Comparison of ENCODE assay signal across 22 cellular contexts in genomic region chr5:150333400-150333799, GRCh38. TPM values are rescaled to one million over a fixed set of nuclear protein-coding genes. Genes with fewer than 3 reads are reported as not detected.
DNase-seq lines count a peak whose midpoint lies in the region; FAIRE-seq and TF ChIP-seq lines count a peak whose summit lies in the region.
"Had no signal": no experiment of that assay in that cellular context is flagged by ENCODE, and none has a peak within 500 bp of the region (broad histone marks: within the 10 kb centered on the region; RNA-seq: fewer than 3 reads in every experiment).

No MANE protein-coding gene starts in this region.

- no peak for FAIRE-seq in RCC 7860 (lab: Jason Lieb, UNC)
- FAIRE-seq: A204.1, D721Med, G401.6, GM12891, H1, HepG2, HTR-8/SVneo had no signal

- intact Hi-C loops in head of caudate nucleus (cut with DNase I): no loop called here

- H3K27ac ChIP-seq in cingulate gyrus (ENCODE audit: low read depth, low read length) (peak overlapping the region; percentile 95), temporal lobe (ENCODE audit: low read depth, low read length) (peak overlapping the region; percentile 96)
- H3K27ac ChIP-seq: C4-2B had no signal

- DNase-seq in head of caudate nucleus (peak in 28 of 42 donors; percentile 24 to 81 (median 50)), pons (ENCODE audit: low spot score) (peak; percentile 90), RCC 7860 (ENCODE audit: low spot score) (no peak), HEK293T (ENCODE audit: extremely low spot score) (no peak), GOT3 (lab: John Stamatoyannopoulos, UW) (no peak)
- DNase-seq: BE2C; CD8-positive, alpha-beta T cell; COR-L47; DMS153; DMS79 treated with DMSO at 0.1 percent for 48 hours; EL; HFFc6 had no signal

- CTCF ChIA-PET in HEK293T (lab: Yijun Ruan, JAX): no interaction called here

- POLR2A ChIA-PET in HEK293T (lab: Yijun Ruan, JAX): no interaction called here

TF ChIP-seq in HEK293T, 16 proteins besides CTCF, POLR2A, EP300 and RAD21:
- TF ChIP-seq FOXA1 (IDR thresholded peaks at IDR 0.05) (no peak), LEF1 (IDR thresholded peaks at IDR 0.05; ENCODE audit: borderline replicate concordance) (no peak), BHLHE40 (IDR thresholded peaks at IDR 0.05; ENCODE audit: borderline replicate concordance) (no peak), SUZ12 (IDR thresholded peaks at IDR 0.05) (no peak), PKNOX1 (IDR thresholded peaks at IDR 0.05) (no peak), HDGF (IDR thresholded peaks at IDR 0.05; ENCODE audit: borderline replicate concordance) (no peak), L3MBTL2 (conservative IDR thresholded peaks at IDR 0.05) (no peak), CTBP1 (IDR thresholded peaks at IDR 0.05; ENCODE audit: borderline replicate concordance) (no peak), ARNT (IDR thresholded peaks at IDR 0.05) (no peak), SP1 (IDR thresholded peaks at IDR 0.05) (no peak), NFRKB (IDR thresholded peaks at IDR 0.05) (no peak), FOXM1 (IDR thresholded peaks at IDR 0.05; ENCODE audit: borderline replicate concordance) (no peak), ELF4 (IDR thresholded peaks at IDR 0.05) (no peak), TARDBP (IDR thresholded peaks at IDR 0.05) (no peak), ZNF384 (IDR thresholded peaks at IDR 0.05) (no peak), FOXK2 (IDR thresholded peaks at IDR 0.05) (no peak)

RNA-seq across cellular contexts. Expression of gene TCOF1, which starts 24.1 kb away (rescaled TPM):
- total RNA-seq in temporal lobe: 11.3 TPM

RNA-seq across cellular contexts. Expression of gene ARSI, which starts 30.7 kb away (rescaled TPM):
- total RNA-seq in temporal lobe: 0.25 TPM

RNA-seq across cellular contexts. Expression of gene CAMK2A, which starts 43.8 kb away (rescaled TPM):
- 6.6 TPM for total RNA-seq in temporal lobe

Comparison
In these comparisons a context has a peak if more than half of its experiments do, and no peak if none do; other contexts are left out.
1. DNase-seq: peak in head of caudate nucleus (28 of 42) and pons (single experiment); none in RCC 7860 (single experiment), HEK293T (single experiment) and GOT3 (single experiment).